7 cellular contexts compared by ENCODE assay signal in the genomic region with DNA sequence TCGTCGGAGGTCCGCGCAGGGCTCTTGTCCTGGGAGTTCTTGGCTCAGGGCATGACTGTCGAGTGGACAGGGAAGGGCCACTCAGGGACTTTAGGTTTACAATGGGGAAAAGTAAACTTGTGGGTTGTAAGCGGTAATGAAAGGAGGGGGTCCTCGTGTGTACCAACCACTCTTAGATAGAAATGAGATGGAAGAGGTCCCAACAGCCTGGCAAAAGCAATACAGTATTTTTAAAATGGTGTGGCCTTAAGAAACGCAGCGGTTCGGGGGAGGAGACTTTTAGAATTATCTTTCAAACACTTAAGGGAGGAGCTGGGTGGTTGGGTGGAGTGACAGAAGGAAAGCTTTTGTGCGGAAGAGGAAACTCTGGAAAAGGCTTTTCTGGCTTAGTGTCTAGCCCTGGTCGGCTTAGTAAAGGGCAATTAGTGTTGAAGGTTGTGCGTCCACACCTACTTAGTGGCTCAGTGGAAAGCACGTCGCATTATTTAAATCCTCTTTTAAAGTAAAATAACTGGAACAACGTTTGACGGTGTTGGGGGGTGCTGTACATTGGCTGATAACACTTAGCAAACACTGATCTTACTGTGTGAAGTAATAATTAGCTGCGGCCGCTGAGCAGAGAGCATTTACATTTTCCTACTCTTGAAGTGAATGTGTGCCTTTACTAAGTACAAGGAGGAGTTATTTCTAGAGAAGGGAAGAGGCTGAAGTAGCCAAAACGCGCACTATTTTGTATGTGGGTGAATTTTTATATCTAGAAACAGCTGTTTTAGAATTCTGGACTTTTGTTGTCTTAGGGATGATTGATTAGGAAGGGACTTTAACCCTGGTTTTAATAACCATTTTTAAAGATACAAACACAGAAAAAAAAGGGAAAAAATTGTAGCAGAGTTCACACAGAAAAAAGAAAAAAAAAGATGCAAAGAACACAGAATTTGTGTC. TPM values are rescaled to one million over a fixed set of nuclear protein-coding genes. Genes with fewer than 3 reads are reported as not detected.
A peak's percentile ranks its signal among the peaks of the same experiment; 100 is the strongest.
DNase-seq lines count a peak whose midpoint lies in the region; ATAC-seq and TF ChIP-seq lines count a peak whose summit lies in the region.

No MANE protein-coding gene starts in this region.

- ATAC-seq in psoas muscle, result peak; percentile 52 to 71 (median 58)

- H3K27ac ChIP-seq in adrenal gland (peak overlapping the region; percentile 98 to 100 (median 100)), left ventricle myocardium inferior (replicated peaks) (peak overlapping the region; percentile 99), psoas muscle (peak overlapping the region; percentile 96)

- WGBS in adrenal gland, 4 donors, result 0 to 1% (median 0%) methylated on average over 21 of the region's 21 CpGs
- WGBS in psoas muscle, 3 donors, result 0 to 1% (median 1%) methylated on average over 21 of the region's 21 CpGs

- no peaks in the 10 kb centered on the region for H3K27me3 ChIP-seq in GM06990 (replicated peaks; ENCODE audit: control insufficient read depth, insufficient read depth, low read length)
- H3K27me3 ChIP-seq in adrenal gland, result no peaks in the 10 kb centered on the region
- H3K27me3 ChIP-seq in left ventricle myocardium inferior (ENCODE audit: low read depth), result no peaks in the 10 kb centered on the region
- H3K27me3 ChIP-seq in psoas muscle (ENCODE audit: insufficient read depth in 3 of 3, low read length in 2 of 3), result no peaks in the 10 kb centered on the region

- H3K9me3 ChIP-seq in adrenal gland (replicated peaks in 1 of 3) (no peaks in the 10 kb centered on the region), left ventricle myocardium inferior (replicated peaks) (no peaks in the 10 kb centered on the region), psoas muscle (no peaks in the 10 kb centered on the region)

- peak overlapping the region; percentile 97 for H3K4me3 ChIP-seq in GM06990 (replicated peaks; ENCODE audit: low read depth, low read length)
- H3K4me3 ChIP-seq in adrenal gland, result peak overlapping the region; percentile 84 to 99 (median 92)
- peak overlapping the region; percentile 80 for H3K4me3 ChIP-seq in left ventricle myocardium inferior
- H3K4me3 ChIP-seq in psoas muscle, result peak overlapping the region; percentile 90

- peak; percentile 64 for DNase-seq in GM06990 (ENCODE audit: extremely low read depth, insufficient read length)
- DNase-seq in H4 (ENCODE audit: low spot score), result peak; percentile 79
- peak; percentile 95 for DNase-seq in Kasumi-1 (lab: John Stamatoyannopoulos, UW)
- DNase-seq in SIG-M5 (lab: John Stamatoyannopoulos, UW), result peak; percentile 68
- peak; percentile 66 to 85 (median 74) for DNase-seq in adrenal gland
- DNase-seq in left ventricle myocardium inferior, result no peak
- DNase-seq in psoas muscle, result no peak

- H3K36me3 ChIP-seq in GM06990 (ENCODE audit: control insufficient read depth, insufficient read depth, low read length), result no peaks in the 10 kb centered on the region
- no peaks in the 10 kb centered on the region for H3K36me3 ChIP-seq in adrenal gland (replicated peaks in 1 of 2)
- no peaks in the 10 kb centered on the region for H3K36me3 ChIP-seq in left ventricle myocardium inferior
- H3K36me3 ChIP-seq in psoas muscle (ENCODE audit: insufficient read depth in 1 of 2, low read depth in 1 of 2), result no peaks in the 10 kb centered on the region

- TF ChIP-seq CTCF in GM06990 (IDR thresholded peaks at IDR 0.05; ENCODE audit: insufficient read depth, low read length, poor library complexity, severe bottlenecking), result no peak
- TF ChIP-seq CTCF in adrenal gland (IDR thresholded peaks at IDR 0.05), result no peak
- TF ChIP-seq CTCF in left ventricle myocardium inferior (IDR thresholded peaks at IDR 0.05; ENCODE audit: borderline replicate concordance), result no peak
- no peak for TF ChIP-seq CTCF in psoas muscle (IDR thresholded peaks at IDR 0.05)

- H3K4me1 ChIP-seq in adrenal gland (replicated peaks in 1 of 2), result peaks cover 9 to 48% of the 10 kb centered on the region in 2 donors
- H3K4me1 ChIP-seq in left ventricle myocardium inferior, result peaks cover 64% of the 10 kb centered on the region
- peaks cover 33% of the 10 kb centered on the region for H3K4me1 ChIP-seq in psoas muscle

- intact Hi-C loops in adrenal gland (cut with DNase I) (loop anchor here in 1 of 2 donors (5.0 kb wide), 2 partner anchors 37 to 53 kb away; no protein-coding TSS in a partner anchor), left ventricle myocardium inferior (cut with micrococcal nuclease) (no loop called here), psoas muscle (cut with DNase I) (loop anchor here (1.0 to 10.0 kb wide), 6 partner anchors 38 to 162 kb away; partner anchors contain the start of gene KSR1 (in 1 of the 2))

- TF ChIP-seq POLR2A in adrenal gland (IDR thresholded peaks at IDR 0.05), result peak; percentile 22 to 84

RNA-seq across cellular contexts. Expression of gene WSB1, which starts 1.0 kb away (rescaled TPM):
- 31.3 and 47.7 TPM in 2 replicates for total RNA-seq in H4 (2014; rRNA removed; shearing (Covaris generic))
- total RNA-seq in adrenal gland (100 to 1,000 TPM in 4 of 8 donors, 10 to 100 TPM in 4; 27.5 to 147 (median 100) TPM), left ventricle myocardium inferior (53.3 TPM), psoas muscle (10 to 100 TPM; 35.3 to 42.8 (median 39.5) TPM)
- polyA plus RNA-seq in adrenal gland (10 to 100 TPM; 51.0 to 77.5 (median 76.7) TPM), psoas muscle (10 to 100 TPM; 32.4 to 53.6 (median 45.4) TPM)

Comparison
In these comparisons a context has a peak if more than half of its experiments do, and no peak if none do; other contexts are left out.
1. DNase-seq: peak in GM06990 (single experiment), H4 (single experiment), Kasumi-1 (2 of 2), SIG-M5 (single experiment) and adrenal gland (7 of 7); none in left ventricle myocardium inferior (single experiment) and psoas muscle (0 of 2).
2. Peak in every context shown above with its lines, with median percentiles within 50 percentile points of each other: H3K4me3 ChIP-seq and H3K27ac ChIP-seq.